ENCODE assay signal across 20 cellular contexts in the genomic region with DNA sequence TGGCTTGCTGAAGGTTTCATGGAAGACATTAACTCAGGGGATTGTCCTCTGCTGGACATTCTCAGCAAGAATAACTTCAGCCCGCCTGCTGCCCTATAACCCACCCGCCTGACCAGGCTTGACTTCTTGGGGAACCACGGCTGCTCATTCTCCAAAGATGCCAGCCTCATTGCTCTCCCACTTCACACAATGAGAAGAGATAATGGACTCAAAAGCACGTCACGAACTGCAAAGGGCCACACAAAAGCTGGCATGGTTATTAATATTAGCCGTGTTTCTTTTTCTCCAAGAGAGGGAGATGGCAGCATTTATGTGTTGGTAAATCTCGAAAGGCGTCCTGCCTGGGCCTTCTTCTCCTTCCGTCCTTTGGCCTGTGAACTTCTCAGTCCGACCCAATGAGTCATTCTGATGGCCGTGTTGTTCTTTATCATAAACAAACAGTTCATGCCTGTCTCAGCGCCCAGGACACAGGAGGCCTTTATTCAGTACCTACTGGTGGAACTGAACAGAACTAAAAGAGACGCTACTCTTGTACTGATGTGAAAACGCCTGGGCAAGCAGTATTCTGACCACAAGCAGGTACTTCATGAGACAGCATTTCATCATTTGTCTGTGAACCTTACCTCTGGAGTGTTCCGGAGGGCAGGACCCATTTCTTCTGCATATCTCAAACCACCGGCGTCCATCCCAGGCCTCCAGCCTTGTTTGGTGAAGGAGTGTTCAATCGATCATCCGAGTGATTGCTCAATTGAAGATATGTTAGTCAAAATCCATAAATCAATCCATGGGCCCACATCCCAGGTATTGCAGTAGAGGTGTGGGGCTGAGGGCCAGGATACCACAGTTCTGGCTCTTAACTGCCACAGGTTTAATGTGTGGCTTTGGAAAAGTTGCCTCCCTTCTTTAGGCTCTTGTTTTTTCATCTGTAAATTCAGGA. TPM values are rescaled to one million over a fixed set of nuclear protein-coding genes. Genes with fewer than 3 reads are reported as not detected.
A peak's percentile ranks its signal among the peaks of the same experiment; 100 is the strongest.
DNase-seq lines count a peak whose midpoint lies in the region; ATAC-seq and TF ChIP-seq lines count a peak whose summit lies in the region.
"Had no signal": no experiment of that assay in that cellular context is flagged by ENCODE, and none has a peak within 500 bp of the region (broad histone marks: within the 10 kb centered on the region; RNA-seq: fewer than 3 reads in every experiment).

No MANE protein-coding gene starts in this region.

- no peak overlapping the region for H3K18ac ChIP-seq in trophoblast cell (ENCODE audit: low read length)

- no peak overlapping the region for H2AFZ ChIP-seq in trophoblast cell (ENCODE audit: insufficient read depth, low read length, poor library complexity)

- no peak overlapping the region for H3K23ac ChIP-seq in trophoblast cell (ENCODE audit: low read length)

- no peaks in the 10 kb centered on the region for H3K36me3 Mint-ChIP-seq in HFFc6 (ENCODE audit: low read depth)
- no peaks in the 10 kb centered on the region for H3K36me3 Mint-ChIP-seq in stimulated activated naive B cell treated with anti-CD40 and anti-IgM and Interleukin-4, amounts not matched to agents 10 μg/mL and 1 μg/mL and 100 μg/mL, for 72 hours
- H3K36me3 Mint-ChIP-seq: IgD-negative memory B cell had no signal

- H2BK12ac ChIP-seq in trophoblast cell (ENCODE audit: low read length): peak overlapping the region; percentile 8

- no peak overlapping the region for H3K4me2 ChIP-seq in trophoblast cell (ENCODE audit: low read length)

- H4K12ac ChIP-seq in trophoblast cell (ENCODE audit: low read depth, low read length): no peak overlapping the region

- peak; percentile 85 for ATAC-seq in left lobe of liver
- no peak for ATAC-seq in stimulated activated naive B cell treated with anti-CD40 and anti-IgM and Interleukin-4, amounts not matched to agents 10 μg/mL and 1 μg/mL and 100 μg/mL, for 72 hours (replicated peaks)
- no peak for ATAC-seq in HG03571 (IDR thresholded peaks at IDR 0.05; ENCODE audit: unreplicated experiment)
- ATAC-seq: SK-N-SH treated with all-trans-retinoic acid at 6 μM for 48 hours had no signal

- DNase-seq in HFFc6: no peak
- DNase-seq in RPMI8226: peak; percentile 54
- DNase-seq in left lobe of liver (ENCODE audit: low spot score): peak; percentile 57
- DNase-seq in trophoblast cell: no peak
- DNase-seq in stimulated activated naive B cell treated with anti-CD40 and anti-IgM and Interleukin-4, amounts not matched to agents 10 μg/mL and 1 μg/mL and 100 μg/mL, for 72 hours: no peak
- DNase-seq in SK-N-DZ (ENCODE audit: low spot score): no peak
- DNase-seq: BE2C; CD4-positive, alpha-beta T cell; DMS79; MM.1S; NCI-H1092; NCI-H1436 treated with DMSO at 0.1 percent for 48 hours; NCI-H2029; NCI-H2171; NCI-H446; NK-92 treated with Interleukin-12 subunit alpha and Interleukin-12 subunit beta, amount 100 ng/mL, for 24 hours; SHP77 treated with DMSO at 0.1 percent for 48 hours had no signal

- no peak overlapping the region for H4K91ac ChIP-seq in trophoblast cell (ENCODE audit: low read depth, low read length)

- H3K14ac ChIP-seq in trophoblast cell (ENCODE audit: low read length): no peak overlapping the region

- H3K27me3 ChIP-seq in trophoblast cell (ENCODE audit: insufficient read depth, low read length): no peaks in the 10 kb centered on the region
- H3K27me3 ChIP-seq: BE2C had no signal

- H3K4me1 Mint-ChIP-seq in HFFc6 (ENCODE audit: low read depth): peaks cover 39% of the 10 kb centered on the region
- peaks cover 0 to 2% of the 10 kb centered on the region in 2 donors for H3K4me1 Mint-ChIP-seq in stimulated activated naive B cell treated with anti-CD40 and anti-IgM and Interleukin-4, amounts not matched to agents 10 μg/mL and 1 μg/mL and 100 μg/mL, for 72 hours

- no peaks in the 10 kb centered on the region for H3K9me3 Mint-ChIP-seq in HFFc6
- no peaks in the 10 kb centered on the region for H3K9me3 Mint-ChIP-seq in stimulated activated naive B cell treated with anti-CD40 and anti-IgM and Interleukin-4, amounts not matched to agents 10 μg/mL and 1 μg/mL and 100 μg/mL, for 72 hours
- H3K9me3 Mint-ChIP-seq: CD4-positive, alpha-beta T cell had no signal

- peaks cover 3% of the 10 kb centered on the region for H3K79me1 ChIP-seq in trophoblast cell (ENCODE audit: low read length)

- no peak overlapping the region for H2BK120ac ChIP-seq in trophoblast cell (ENCODE audit: insufficient read depth, low read length, poor library complexity)

- H3K4me3 Mint-ChIP-seq in HFFc6: no peak overlapping the region
- H3K4me3 Mint-ChIP-seq in stimulated activated naive B cell treated with anti-CD40 and anti-IgM and Interleukin-4, amounts not matched to agents 10 μg/mL and 1 μg/mL and 100 μg/mL, for 72 hours: no peak overlapping the region
- H3K4me3 Mint-ChIP-seq: CD4-positive, alpha-beta T cell; IgD-negative memory B cell had no signal

- H3K9ac ChIP-seq in trophoblast cell (ENCODE audit: low read length): no peak overlapping the region

- H3K27ac ChIP-seq in trophoblast cell (ENCODE audit: low read depth, low read length): no peak overlapping the region

- H3K4me3 ChIP-seq in trophoblast cell (ENCODE audit: low read depth, low read length): no peak overlapping the region

- no peaks in the 10 kb centered on the region for H3K79me2 ChIP-seq in trophoblast cell (ENCODE audit: control insufficient read depth, insufficient read depth, low read length, poor library complexity)

- no peak overlapping the region for H3K4ac ChIP-seq in trophoblast cell (ENCODE audit: low read depth, low read length)

- no peaks in the 10 kb centered on the region for H3K9me3 ChIP-seq in trophoblast cell (ENCODE audit: insufficient read depth, low read depth, low read length)
- H3K9me3 ChIP-seq: BE2C had no signal

- peak overlapping the region; percentile 84 for H3K27ac Mint-ChIP-seq in HFFc6
- H3K27ac Mint-ChIP-seq in stimulated activated naive B cell treated with anti-CD40 and anti-IgM and Interleukin-4, amounts not matched to agents 10 μg/mL and 1 μg/mL and 100 μg/mL, for 72 hours: no peak overlapping the region
- H3K27ac Mint-ChIP-seq: CD4-positive, alpha-beta T cell; IgD-negative memory B cell had no signal

- H3K4me1 ChIP-seq in trophoblast cell (ENCODE audit: control insufficient read depth in 1 of 2, insufficient read depth in 2 of 2, low read length in 2 of 2): peaks cover 5 to 8% of the 10 kb centered on the region in 2 experiments

- peaks cover 3% of the 10 kb centered on the region for H3K27me3 Mint-ChIP-seq in HFFc6 (ENCODE audit: insufficient read depth)
- peaks cover 31 to 54% of the 10 kb centered on the region in 2 donors for H3K27me3 Mint-ChIP-seq in stimulated activated naive B cell treated with anti-CD40 and anti-IgM and Interleukin-4, amounts not matched to agents 10 μg/mL and 1 μg/mL and 100 μg/mL, for 72 hours

- no peak overlapping the region for H2BK5ac ChIP-seq in trophoblast cell (ENCODE audit: low read depth, low read length, poor library complexity)

- H3K36me3 ChIP-seq in trophoblast cell (ENCODE audit: control insufficient read depth in 1 of 2, insufficient read depth in 2 of 2, low read length in 2 of 2): no peaks in the 10 kb centered on the region
- H3K36me3 ChIP-seq: BE2C had no signal

- no CpG with 5 or more reads among the region's 19 CpGs for WGBS in trophoblast cell (ENCODE audit: extremely low coverage, insufficient coverage, insufficient read length)

- no peak overlapping the region for H4K8ac ChIP-seq in trophoblast cell (ENCODE audit: low read depth, low read length)

- TF ChIP-seq CTCF in HFFc6 (IDR thresholded peaks at IDR 0.05): no peak

- no peak overlapping the region for H2AK5ac ChIP-seq in trophoblast cell (ENCODE audit: low read length)

RNA-seq across cellular contexts. Expression of a gene that starts 25.1 kb away (rescaled TPM):
- 1 to 10 TPM; 7.4 to 9.7 (median 8.6) TPM for total RNA-seq in HFFc6 (2021; fragmentation: NEBNext Ultra II Directional; extraction: Animal tissue kit (Norgen Biotek cat#: 25700))
- 2.3 TPM for total RNA-seq in left lobe of liver
- 6.9 and 7.0 TPM in 2 replicates for polyA plus RNA-seq in trophoblast cell (2013)
- 7.1 and 7.6 TPM in 2 replicates for polyA plus RNA-seq in SK-N-DZ (2014; cell fraction: cytosol; rRNA removed)
- 8.7 and 13.2 TPM in 2 replicates for polyA plus RNA-seq in SK-N-DZ (2014; cell fraction: nucleus; rRNA removed)

Comparison
In these comparisons a context has a peak if more than half of its experiments do, and no peak if none do; other contexts are left out.
1. DNase-seq: peak in RPMI8226 (single experiment) and left lobe of liver (single experiment); none in HFFc6 (single experiment), trophoblast cell (0 of 2), stimulated activated naive B cell treated with anti-CD40 and anti-IgM and Interleukin-4, amounts not matched to agents 10 μg/mL and 1 μg/mL and 100 μg/mL, for 72 hours (single experiment) and SK-N-DZ (single experiment).